ENCODE assay signal across 19 cellular contexts in the genomic region with DNA sequence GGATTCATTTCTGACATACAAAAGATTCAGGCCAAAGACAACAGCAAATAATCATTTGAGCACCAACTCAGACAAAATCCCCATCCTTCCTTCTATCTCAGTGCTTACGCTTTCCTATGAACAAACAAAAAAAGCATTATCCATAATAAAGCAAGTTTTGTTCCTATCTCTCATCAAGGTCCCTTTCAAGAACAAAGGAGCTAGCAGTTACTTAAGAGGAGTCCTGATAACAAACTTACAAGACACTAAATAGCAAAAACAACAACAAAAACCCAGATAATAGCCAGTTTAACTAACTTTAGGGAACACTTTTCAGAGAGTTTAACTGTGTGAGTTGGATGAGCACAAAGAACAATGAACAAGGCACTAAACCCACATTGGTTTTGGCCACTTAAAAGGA.
"Had no signal": no experiment of that assay in that cellular context is flagged by ENCODE, and none has a peak within 500 bp of the region (broad histone marks: within the 10 kb centered on the region; RNA-seq: fewer than 3 reads in every experiment).

No MANE protein-coding gene starts in this region.

- H3K27me3 Mint-ChIP-seq: stimulated activated naive B cell treated with anti-CD40 and anti-IgM and Interleukin-4, amounts not matched to agents 10 μg/mL and 1 μg/mL and 100 μg/mL, for 72 hours; type B pancreatic cell had no signal

- H3K27ac ChIP-seq: body of pancreas, coronary artery, epithelial cell of prostate, gastrocnemius medialis, neutrophil, skin epidermis had no signal

- H3K4me3 ChIP-seq: body of pancreas, coronary artery, gastrocnemius medialis, skin epidermis had no signal

- H3K36me3 ChIP-seq: gastrocnemius medialis, neutrophil had no signal

- H3K27ac Mint-ChIP-seq: activated CD4-positive, alpha-beta memory T cell treated with anti-CD3 and anti-CD28 coated beads, Interleukin-2, amount 10 ng/mL, durations not matched to agents 7 days and 5 days; activated CD4-positive, alpha-beta T cell treated with anti-CD3 and anti-CD28 coated beads for 36 hours; activated T-cell treated with anti-CD3 and anti-CD28 coated beads, Interleukin-2, amount 50 U/mL, for 24 hours; naive thymus-derived CD8-positive, alpha-beta T cell; stimulated activated naive B cell treated with anti-CD40 and anti-IgM and Interleukin-4, amounts not matched to agents 10 μg/mL and 1 μg/mL and 100 μg/mL, for 72 hours; type B pancreatic cell had no signal

- ATAC-seq: activated CD4-positive, alpha-beta T cell treated with anti-CD3 and anti-CD28 coated beads for 36 hours; body of pancreas; gastrocnemius medialis; naive thymus-derived CD8-positive, alpha-beta T cell; right cardiac atrium; stimulated activated naive B cell treated with anti-CD40 and anti-IgM and Interleukin-4, amounts not matched to agents 10 μg/mL and 1 μg/mL and 100 μg/mL, for 72 hours had no signal

- H3K4me3 Mint-ChIP-seq: activated CD4-positive, alpha-beta memory T cell treated with anti-CD3 and anti-CD28 coated beads, Interleukin-2, amount 10 ng/mL, durations not matched to agents 7 days and 5 days; activated CD4-positive, alpha-beta T cell treated with anti-CD3 and anti-CD28 coated beads for 36 hours; activated T-cell treated with anti-CD3 and anti-CD28 coated beads, Interleukin-2, amount 50 U/mL, for 24 hours; naive thymus-derived CD8-positive, alpha-beta T cell; stimulated activated naive B cell treated with anti-CD40 and anti-IgM and Interleukin-4, amounts not matched to agents 10 μg/mL and 1 μg/mL and 100 μg/mL, for 72 hours; type B pancreatic cell had no signal

- H3K9me3 ChIP-seq: body of pancreas, gastrocnemius medialis, neutrophil had no signal

- H3K27me3 ChIP-seq: body of pancreas, gastrocnemius medialis, neutrophil had no signal

- H3K9me3 Mint-ChIP-seq: activated CD4-positive, alpha-beta memory T cell treated with anti-CD3 and anti-CD28 coated beads, Interleukin-2, amount 10 ng/mL, durations not matched to agents 7 days and 5 days; activated T-cell treated with anti-CD3 and anti-CD28 coated beads, Interleukin-2, amount 50 U/mL, for 24 hours had no signal

- DNase-seq: activated CD4-positive, alpha-beta memory T cell treated with anti-CD3 and anti-CD28 coated beads, Interleukin-2, amount 10 ng/mL, durations not matched to agents 7 days and 5 days; activated CD4-positive, alpha-beta T cell treated with anti-CD3 and anti-CD28 coated beads for 36 hours; activated effector memory CD4-positive, alpha-beta T cell treated with Interleukin-2 at 50 U/mL for 16 hours; activated naive CD4-positive, alpha-beta T cell treated with anti-CD3 and anti-CD28 coated beads, Interleukin-2, amount 50 U/mL, for 16 hours; activated T-cell treated with anti-CD3 and anti-CD28 coated beads, Interleukin-2, amount 50 U/mL, for 24 hours; body of pancreas; central memory CD4-positive, alpha-beta T cell; effector CD8-positive, alpha-beta T cell; gastrocnemius medialis; naive thymus-derived CD8-positive, alpha-beta T cell; right cardiac atrium; stimulated activated CD4-positive, alpha-beta T cell treated with anti-CD3 and anti-CD28 coated beads, Interleukin-15, amount 100 ng/mL, for 24 hours; stimulated activated CD4-positive, alpha-beta T cell treated with anti-CD3 and anti-CD28 coated beads, Interleukin-4, amount 100 ng/mL, for 1 hour; stimulated activated naive B cell treated with anti-CD40 and anti-IgM and Interleukin-4, amounts not matched to agents 10 μg/mL and 1 μg/mL and 100 μg/mL, for 72 hours had no signal

- H3K4me1 Mint-ChIP-seq: activated CD4-positive, alpha-beta memory T cell treated with anti-CD3 and anti-CD28 coated beads, Interleukin-2, amount 10 ng/mL, durations not matched to agents 7 days and 5 days; activated CD4-positive, alpha-beta T cell treated with anti-CD3 and anti-CD28 coated beads for 36 hours; naive thymus-derived CD8-positive, alpha-beta T cell had no signal
